ENCODE assay signal across 1 cellular context in genomic region chr15:63198315-63198714, GRCh38.
TF ChIP-seq lines count a peak whose summit lies in the region.

No MANE protein-coding gene starts in this region.

TF ChIP-seq in K562, 482 proteins besides CTCF, POLR2A, EP300 and RAD21 (continued from another document):
- TF ChIP-seq CBX1 (IDR thresholded peaks at IDR 0.05; ENCODE audit: low read depth) (no peak), AFF1 (IDR thresholded peaks at IDR 0.05; ENCODE audit: low read depth in 1 of 2, partially characterized antibody in 2 of 2) (peak in 1 of 2 experiments; percentile 25), ETV1 (tag; conservative IDR thresholded peaks at IDR 0.05; ENCODE audit: low read depth) (peak; percentile 36; the same call in 1 of the 2 replicates), HMG20B (CRISPR knock-in tag; IDR thresholded peaks at IDR 0.05) (no peak), MTA1 (IDR thresholded peaks at IDR 0.05; ENCODE audit: borderline replicate concordance) (0 out of 2 replicates have a peak, but pooled peaks have one; percentile 36), GABPB2 (CRISPR knock-in tag; conservative IDR thresholded peaks at IDR 0.05) (no peak), PHF20 (IDR thresholded peaks at IDR 0.05; ENCODE audit: partially characterized antibody) (no peak)
- TF ChIP-seq, protein P1, sequence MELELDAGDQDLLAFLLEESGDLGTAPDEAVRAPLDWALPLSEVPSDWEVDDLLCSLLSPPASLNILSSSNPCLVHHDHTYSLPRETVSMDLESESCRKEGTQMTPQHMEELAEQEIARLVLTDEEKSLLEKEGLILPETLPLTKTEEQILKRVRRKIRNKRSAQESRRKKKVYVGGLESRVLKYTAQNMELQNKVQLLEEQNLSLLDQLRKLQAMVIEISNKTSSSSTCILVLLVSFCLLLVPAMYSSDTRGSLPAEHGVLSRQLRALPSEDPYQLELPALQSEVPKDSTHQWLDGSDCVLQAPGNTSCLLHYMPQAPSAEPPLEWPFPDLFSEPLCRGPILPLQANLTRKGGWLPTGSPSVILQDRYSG (tag; conservative IDR thresholded peaks at IDR 0.05; ENCODE audit: low read depth), result 0 out of 2 replicates have a peak, but pooled peaks have one; percentile 22
TF ChIP-seq in K562: peak in this region for 10.
